ENCODE assay signal across 8 cellular contexts in genomic region chr6:32190054-32190945, GRCh38. TPM values are rescaled to one million over a fixed set of nuclear protein-coding genes. Genes with fewer than 3 reads are reported as not detected.
A peak's percentile ranks its signal among the peaks of the same experiment; 100 is the strongest.
DNase-seq lines count a peak whose midpoint lies in the region; ATAC-seq and TF ChIP-seq lines count a peak whose summit lies in the region.

Gene PBX2 (minus strand): TSS chr6:32190202. CDS start chr6:32189915, 287 bp downstream.

- H3K9me2 ChIP-seq in Loucy (replicated peaks; ENCODE audit: low read depth, low read length): no peaks in the 10 kb centered on the region

- ATAC-seq in GM21723 (IDR thresholded peaks at IDR 0.05; ENCODE audit: unreplicated experiment): peak; percentile 55

- no peak within 1 kb of the TSS for H2AFZ ChIP-seq in Loucy (ENCODE audit: low read length)

- in situ Hi-C loops in Caki2 (cut with HindIII; ENCODE audit: low pct_unique_long_range_greater_than_20kb, low sequenced_read_pairs): no loop called here

- peaks cover 25% of the 10 kb centered on the region for H3K36me3 Mint-ChIP-seq in nephron progenitor cell (ENCODE audit: low read depth)
- peaks cover 33% of the 10 kb centered on the region for H3K36me3 Mint-ChIP-seq in stimulated activated naive CD8-positive, alpha-beta T cell treated with anti-CD3 and anti-CD28 coated beads, Interleukin-15, Interleukin-2, amounts not matched to agents 100 ng/mL and 50 ng/mL, for 24 hours (ENCODE audit: low read depth)

- H3K9me3 ChIP-seq in Loucy (ENCODE audit: insufficient read depth, low read depth, low read length): no peaks in the 10 kb centered on the region

- peak within 1 kb of the TSS; percentile 91 for H3K4me3 ChIP-seq in Loucy (ENCODE audit: low read length, poor library complexity, severe bottlenecking)

- no peak for TF ChIP-seq CTCF in Loucy (conservative IDR thresholded peaks at IDR 0.05; ENCODE audit: low read length)
- TF ChIP-seq CTCF in nephron progenitor cell (IDR thresholded peaks at IDR 0.05): no peak

- peak within 1 kb of the TSS; percentile 96 for H3K9ac ChIP-seq in Loucy (ENCODE audit: low read depth, low read length, poor library complexity, severe bottlenecking)

- peak within 1 kb of the TSS; percentile 97 for H3K4me3 Mint-ChIP-seq in nephron progenitor cell
- H3K4me3 Mint-ChIP-seq in stimulated activated naive CD8-positive, alpha-beta T cell treated with anti-CD3 and anti-CD28 coated beads, Interleukin-15, Interleukin-2, amounts not matched to agents 100 ng/mL and 50 ng/mL, for 24 hours: peak within 1 kb of the TSS; percentile 94

- H3K79me2 ChIP-seq in Loucy (ENCODE audit: insufficient read depth, low read length): peaks cover 79% of the 10 kb centered on the region

- peak within 1 kb of the TSS; percentile 97 for H3K27ac Mint-ChIP-seq in nephron progenitor cell
- peak within 1 kb of the TSS; percentile 96 for H3K27ac Mint-ChIP-seq in stimulated activated naive CD8-positive, alpha-beta T cell treated with anti-CD3 and anti-CD28 coated beads, Interleukin-15, Interleukin-2, amounts not matched to agents 100 ng/mL and 50 ng/mL, for 24 hours

- H3K27me3 ChIP-seq in Loucy (ENCODE audit: insufficient read depth, low read length, poor library complexity, severe bottlenecking): no peaks in the 10 kb centered on the region

- peaks cover 57% of the 10 kb centered on the region for H3K4me1 ChIP-seq in Loucy (ENCODE audit: insufficient read depth, low read length, poor library complexity, severe bottlenecking)

- no peaks in the 10 kb centered on the region for H3K27me3 Mint-ChIP-seq in nephron progenitor cell (ENCODE audit: low read depth, poor library complexity)
- no peaks in the 10 kb centered on the region for H3K27me3 Mint-ChIP-seq in stimulated activated naive CD8-positive, alpha-beta T cell treated with anti-CD3 and anti-CD28 coated beads, Interleukin-15, Interleukin-2, amounts not matched to agents 100 ng/mL and 50 ng/mL, for 24 hours

- H3K9me3 Mint-ChIP-seq in nephron progenitor cell: no peaks in the 10 kb centered on the region
- no peaks in the 10 kb centered on the region for H3K9me3 Mint-ChIP-seq in stimulated activated naive CD8-positive, alpha-beta T cell treated with anti-CD3 and anti-CD28 coated beads, Interleukin-15, Interleukin-2, amounts not matched to agents 100 ng/mL and 50 ng/mL, for 24 hours

- no peaks in the 10 kb centered on the region for H3F3A ChIP-seq in Loucy (ENCODE audit: low read depth)

- DNase-seq in Caki2 (ENCODE audit: low read depth): peak; percentile 89
- peak; percentile 20 for DNase-seq in SIG-M5 (lab: John Stamatoyannopoulos, UW)
- DNase-seq in activated gamma-delta T cell (lab: John Stamatoyannopoulos, UW): peak; percentile 37
- DNase-seq in fibroblast of the conjunctiva (ENCODE audit: low read depth): peak; percentile 90
- DNase-seq in nephron progenitor cell: peak; percentile 79

- peaks cover 92% of the 10 kb centered on the region for H3K4me1 Mint-ChIP-seq in nephron progenitor cell
- peaks cover 80% of the 10 kb centered on the region for H3K4me1 Mint-ChIP-seq in stimulated activated naive CD8-positive, alpha-beta T cell treated with anti-CD3 and anti-CD28 coated beads, Interleukin-15, Interleukin-2, amounts not matched to agents 100 ng/mL and 50 ng/mL, for 24 hours (ENCODE audit: low read depth)

- peaks cover 11% of the 10 kb centered on the region for H4K20me1 ChIP-seq in Loucy (ENCODE audit: insufficient read depth, low read length, poor library complexity, severe bottlenecking)

- peak within 1 kb of the TSS; percentile 99 for H3K4me2 ChIP-seq in Loucy (ENCODE audit: low read depth, low read length, poor library complexity, severe bottlenecking)

- H3K36me3 ChIP-seq in Loucy (ENCODE audit: insufficient read depth, low read length): peaks cover 15% of the 10 kb centered on the region; the same call in 1 of the 2 replicates

RNA-seq across cellular contexts. Expression of gene PBX2, which starts in this region (rescaled TPM):
- total RNA-seq in Caki2 (2014; rRNA removed; shearing (Covaris generic); ENCODE audit: low replicate concordance): 80.1 and 87.2 TPM in 2 replicates

Comparison
In these comparisons a context has a peak if more than half of its experiments do, and no peak if none do; other contexts are left out.
1. Peak in every context shown above with its lines: DNase-seq, ATAC-seq and H3K4me3 ChIP-seq.
2. DNase-seq: peak in every context shown above with its lines; median percentile 90 in fibroblast of the conjunctiva; 89 in Caki2; 79 in nephron progenitor cell; 37 in activated gamma-delta T cell; 20 in SIG-M5.